Comparison of ENCODE assay signal across 1 cellular context in genomic region chr6:53986165-53986720, GRCh38.
TF ChIP-seq lines count a peak whose summit lies in the region.

No MANE protein-coding gene starts in this region.

TF ChIP-seq in GM12878, 131 proteins besides CTCF, POLR2A, EP300 and RAD21:
- TF ChIP-seq MXI1 (IDR thresholded peaks at IDR 0.05; ENCODE audit: low read depth, low read length): no peak
- TF ChIP-seq TCF12 (IDR thresholded peaks at IDR 0.05; ENCODE audit: low read depth, low read length): no peak
- no peak for TF ChIP-seq FOXK2 (IDR thresholded peaks at IDR 0.05)
- TF ChIP-seq SREBF2 (IDR thresholded peaks at IDR 0.05; ENCODE audit: low read length): no peak
- TF ChIP-seq SMC3 (IDR thresholded peaks at IDR 0.05; ENCODE audit: borderline replicate concordance, low read length): peak; percentile 52; the same call in 1 of the 2 replicates
- peak; percentile 62 for TF ChIP-seq RUNX3 (IDR thresholded peaks at IDR 0.05; ENCODE audit: low read length)
